ENCODE assay signal across 1 cellular context in the genomic region with DNA sequence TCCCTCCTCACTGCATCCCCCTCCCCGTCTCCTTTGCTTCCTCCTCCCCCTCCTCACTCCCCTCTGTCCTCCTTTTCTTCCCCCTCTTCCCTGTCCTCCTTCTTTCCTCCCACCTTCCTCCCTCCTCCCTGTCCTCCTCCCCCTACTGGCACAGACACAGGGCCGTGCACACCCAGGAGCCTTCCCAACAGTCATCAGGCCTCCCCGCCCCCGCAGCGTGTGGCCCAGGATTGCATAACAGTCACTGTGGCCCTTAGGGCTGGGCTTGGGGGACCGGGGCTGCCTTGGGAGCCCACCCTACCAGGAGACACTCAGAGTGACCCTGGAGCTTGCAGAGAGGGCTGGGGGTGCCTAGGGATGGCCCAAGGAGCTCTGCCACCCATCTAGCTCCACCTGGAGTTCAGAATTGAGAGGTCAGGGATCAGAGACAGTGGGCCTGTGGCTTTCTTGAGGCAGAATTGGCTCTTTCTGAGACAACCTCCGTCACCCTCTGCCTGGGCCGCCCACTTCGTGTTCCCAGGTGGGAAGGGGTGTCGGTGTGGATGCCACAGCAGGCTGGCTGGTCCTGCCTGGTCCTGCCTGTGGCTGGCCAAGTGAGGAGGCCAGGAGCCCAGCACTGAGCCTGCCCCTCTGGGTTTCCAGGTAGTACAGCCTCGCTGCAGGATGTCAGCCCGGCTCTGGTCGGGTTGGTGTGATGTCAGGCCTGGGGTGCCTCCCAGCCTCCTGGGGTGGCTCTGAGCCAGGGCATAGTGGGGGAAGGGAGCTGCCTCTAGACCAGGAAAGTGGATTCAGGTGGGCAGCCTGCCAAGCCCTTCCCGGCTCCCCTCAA.
TF ChIP-seq lines count a peak whose summit lies in the region.

No MANE protein-coding gene starts in this region.

TF ChIP-seq in K562, 482 proteins besides CTCF, POLR2A, EP300 and RAD21 (continued from another document and continues in another):
- TF ChIP-seq, protein P1, sequence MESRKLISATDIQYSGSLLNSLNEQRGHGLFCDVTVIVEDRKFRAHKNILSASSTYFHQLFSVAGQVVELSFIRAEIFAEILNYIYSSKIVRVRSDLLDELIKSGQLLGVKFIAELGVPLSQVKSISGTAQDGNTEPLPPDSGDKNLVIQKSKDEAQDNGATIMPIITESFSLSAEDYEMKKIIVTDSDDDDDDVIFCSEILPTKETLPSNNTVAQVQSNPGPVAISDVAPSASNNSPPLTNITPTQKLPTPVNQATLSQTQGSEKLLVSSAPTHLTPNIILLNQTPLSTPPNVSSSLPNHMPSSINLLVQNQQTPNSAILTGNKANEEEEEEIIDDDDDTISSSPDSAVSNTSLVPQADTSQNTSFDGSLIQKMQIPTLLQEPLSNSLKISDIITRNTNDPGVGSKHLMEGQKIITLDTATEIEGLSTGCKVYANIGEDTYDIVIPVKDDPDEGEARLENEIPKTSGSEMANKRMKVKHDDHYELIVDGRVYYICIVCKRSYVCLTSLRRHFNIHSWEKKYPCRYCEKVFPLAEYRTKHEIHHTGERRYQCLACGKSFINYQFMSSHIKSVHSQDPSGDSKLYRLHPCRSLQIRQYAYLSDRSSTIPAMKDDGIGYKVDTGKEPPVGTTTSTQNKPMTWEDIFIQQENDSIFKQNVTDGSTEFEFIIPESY (CRISPR knock-in tag; IDR thresholded peaks at IDR 0.05) = no peak
- peak; percentile 70 for TF ChIP-seq ARID1B (IDR thresholded peaks at IDR 0.05)
- TF ChIP-seq TAL1 (IDR thresholded peaks at IDR 0.05) = no peak; the same call in 1 of the 2 replicates
- 0 out of 2 replicates have a peak, but pooled peaks have one; percentile 22 for TF ChIP-seq NCOA1 (IDR thresholded peaks at IDR 0.05; ENCODE audit: low read depth)
- TF ChIP-seq HLTF (IDR thresholded peaks at IDR 0.05) = peak; percentile 79
- TF ChIP-seq ZZZ3 (IDR thresholded peaks at IDR 0.05) = no peak
- 0 out of 2 replicates have a peak, but pooled peaks have one; percentile 14 for TF ChIP-seq HCFC1 (IDR thresholded peaks at IDR 0.05; ENCODE audit: low read depth, low read length)
- no peak for TF ChIP-seq POLR2AphosphoS2 (IDR thresholded peaks at IDR 0.05; ENCODE audit: low read length)
- TF ChIP-seq THRAP3 (IDR thresholded peaks at IDR 0.05; ENCODE audit: borderline replicate concordance) = 0 out of 2 replicates have a peak, but pooled peaks have one; percentile 63
- no peak for TF ChIP-seq ZNF609 (CRISPR knock-in tag; IDR thresholded peaks at IDR 0.05; ENCODE audit: borderline replicate concordance)
- no peak for TF ChIP-seq SLC30A9 (CRISPR knock-in tag; IDR thresholded peaks at IDR 0.05)
- TF ChIP-seq SMARCA4 (IDR thresholded peaks at IDR 0.05) = peak; percentile 64; the same call in 1 of the 2 replicates
- TF ChIP-seq, protein P2, sequence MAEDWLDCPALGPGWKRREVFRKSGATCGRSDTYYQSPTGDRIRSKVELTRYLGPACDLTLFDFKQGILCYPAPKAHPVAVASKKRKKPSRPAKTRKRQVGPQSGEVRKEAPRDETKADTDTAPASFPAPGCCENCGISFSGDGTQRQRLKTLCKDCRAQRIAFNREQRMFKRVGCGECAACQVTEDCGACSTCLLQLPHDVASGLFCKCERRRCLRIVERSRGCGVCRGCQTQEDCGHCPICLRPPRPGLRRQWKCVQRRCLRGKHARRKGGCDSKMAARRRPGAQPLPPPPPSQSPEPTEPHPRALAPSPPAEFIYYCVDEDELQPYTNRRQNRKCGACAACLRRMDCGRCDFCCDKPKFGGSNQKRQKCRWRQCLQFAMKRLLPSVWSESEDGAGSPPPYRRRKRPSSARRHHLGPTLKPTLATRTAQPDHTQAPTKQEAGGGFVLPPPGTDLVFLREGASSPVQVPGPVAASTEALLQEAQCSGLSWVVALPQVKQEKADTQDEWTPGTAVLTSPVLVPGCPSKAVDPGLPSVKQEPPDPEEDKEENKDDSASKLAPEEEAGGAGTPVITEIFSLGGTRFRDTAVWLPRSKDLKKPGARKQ (CRISPR knock-in tag; IDR thresholded peaks at IDR 0.05) = no peak
- peak; percentile 63 for TF ChIP-seq SMAD1 (IDR thresholded peaks at IDR 0.05; ENCODE audit: low read depth, low read length, partially characterized antibody)
- TF ChIP-seq HDAC1 (IDR thresholded peaks at IDR 0.05) = peak in 1 of 2 experiments; percentile 74; a peak in 3 of 4 replicates
- no peak for TF ChIP-seq NFRKB (IDR thresholded peaks at IDR 0.05; ENCODE audit: low read depth)
- no peak for TF ChIP-seq ETV6 (IDR thresholded peaks at IDR 0.05; ENCODE audit: borderline replicate concordance in 1 of 2, low read depth in 2 of 2, low read length in 1 of 2)
- TF ChIP-seq ETV6 (CRISPR knock-in tag; IDR thresholded peaks at IDR 0.05; ENCODE audit: borderline replicate concordance) = no peak
- peak; percentile 36; the same call in 1 of the 2 replicates for TF ChIP-seq MGA (IDR thresholded peaks at IDR 0.05)
- no peak for TF ChIP-seq ZNF644 (tag; IDR thresholded peaks at IDR 0.05; ENCODE audit: low read depth)
- TF ChIP-seq RB1 (IDR thresholded peaks at IDR 0.05; ENCODE audit: low read depth) = no peak
- TF ChIP-seq, protein P3, sequence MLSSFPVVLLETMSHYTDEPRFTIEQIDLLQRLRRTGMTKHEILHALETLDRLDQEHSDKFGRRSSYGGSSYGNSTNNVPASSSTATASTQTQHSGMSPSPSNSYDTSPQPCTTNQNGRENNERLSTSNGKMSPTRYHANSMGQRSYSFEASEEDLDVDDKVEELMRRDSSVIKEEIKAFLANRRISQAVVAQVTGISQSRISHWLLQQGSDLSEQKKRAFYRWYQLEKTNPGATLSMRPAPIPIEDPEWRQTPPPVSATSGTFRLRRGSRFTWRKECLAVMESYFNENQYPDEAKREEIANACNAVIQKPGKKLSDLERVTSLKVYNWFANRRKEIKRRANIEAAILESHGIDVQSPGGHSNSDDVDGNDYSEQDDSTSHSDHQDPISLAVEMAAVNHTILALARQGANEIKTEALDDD (IDR thresholded peaks at IDR 0.05) = no peak
- TF ChIP-seq HES1 (IDR thresholded peaks at IDR 0.05; ENCODE audit: low read depth) = peak; percentile 71; the same call in 1 of the 2 replicates
- TF ChIP-seq, protein P4, sequence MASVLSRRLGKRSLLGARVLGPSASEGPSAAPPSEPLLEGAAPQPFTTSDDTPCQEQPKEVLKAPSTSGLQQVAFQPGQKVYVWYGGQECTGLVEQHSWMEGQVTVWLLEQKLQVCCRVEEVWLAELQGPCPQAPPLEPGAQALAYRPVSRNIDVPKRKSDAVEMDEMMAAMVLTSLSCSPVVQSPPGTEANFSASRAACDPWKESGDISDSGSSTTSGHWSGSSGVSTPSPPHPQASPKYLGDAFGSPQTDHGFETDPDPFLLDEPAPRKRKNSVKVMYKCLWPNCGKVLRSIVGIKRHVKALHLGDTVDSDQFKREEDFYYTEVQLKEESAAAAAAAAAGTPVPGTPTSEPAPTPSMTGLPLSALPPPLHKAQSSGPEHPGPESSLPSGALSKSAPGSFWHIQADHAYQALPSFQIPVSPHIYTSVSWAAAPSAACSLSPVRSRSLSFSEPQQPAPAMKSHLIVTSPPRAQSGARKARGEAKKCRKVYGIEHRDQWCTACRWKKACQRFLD (CRISPR knock-in tag; IDR thresholded peaks at IDR 0.05) = peak; percentile 59; the same call in 1 of the 2 replicates
- no peak for TF ChIP-seq MCM3 (IDR thresholded peaks at IDR 0.05)
- no peak for TF ChIP-seq ERF (CRISPR knock-in tag; IDR thresholded peaks at IDR 0.05)
- peak; percentile 47 to 59; a peak in 3 of 4 replicates for TF ChIP-seq TRIM24 (IDR thresholded peaks at IDR 0.05)
- no peak for TF ChIP-seq SNRNP70 (optimal IDR thresholded peaks at IDR 0.05; ENCODE audit: low read depth, low read length)
- no peak for TF ChIP-seq GABPB1 (CRISPR knock-in tag; IDR thresholded peaks at IDR 0.05)
